In genomic region chr6:20922743-20923142, GRCh38 we compare ENCODE assay signal across 28 cellular contexts.
"Had no signal": no experiment of that assay in that cellular context is flagged by ENCODE, and none has a peak within 500 bp of the region (broad histone marks: within the 10 kb centered on the region; RNA-seq: fewer than 3 reads in every experiment).

No MANE protein-coding gene starts in this region.

- H3K36me3 Mint-ChIP-seq: neural progenitor cell; stimulated activated effector memory CD8-positive, alpha-beta T cell treated with anti-CD3 and anti-CD28 coated beads, Interleukin-12 subunit alpha, Interleukin-12 subunit beta, amount 100 ng/mL, for 72 hours had no signal

- DNase-seq: occipital lobe; ovary; posterior cingulate gyrus; psoas muscle; right cardiac atrium; right lobe of liver; sigmoid colon; small intestine; stimulated activated CD4-positive, alpha-beta T cell treated with anti-CD3 and anti-CD28 coated beads, Interleukin-15, amount 100 ng/mL, for 24 hours; stimulated activated CD4-positive, alpha-beta T cell treated with anti-CD3 and anti-CD28 coated beads, Interleukin-2, amount 100 ng/mL, for 24 hours; stimulated activated CD4-positive, alpha-beta T cell treated with anti-CD3 and anti-CD28 coated beads, Interleukin-2, amount 100 ng/mL, for 48 hours; stimulated activated CD4-positive, alpha-beta T cell treated with anti-CD3 and anti-CD28 coated beads, Interleukin-4, amount 100 ng/mL, for 24 hours; stimulated activated naive B cell treated with anti-CD40 and anti-IgM and Interleukin-4, amounts not matched to agents 10 μg/mL and 1 μg/mL and 100 μg/mL, for 72 hours; stimulated activated naive CD4-positive, alpha-beta T cell treated with Interleukin-2 at 50 U/mL for 16 hours; stomach; thyroid gland; trophoblast cell; upper lobe of left lung had no signal

- H2AFZ ChIP-seq: neural progenitor cell, parathyroid adenoma had no signal

- H3K4me3 ChIP-seq: neural progenitor cell, ovary, psoas muscle, right lobe of liver, sigmoid colon, stomach, thoracic aorta, thyroid gland, tibial nerve, upper lobe of left lung, vagina had no signal

- H3K4me1 ChIP-seq: parathyroid adenoma, psoas muscle, right lobe of liver, sigmoid colon, stomach, tibial nerve, upper lobe of left lung had no signal

- H3K9ac ChIP-seq: neural progenitor cell, parathyroid adenoma had no signal

- H3K27ac Mint-ChIP-seq: nephron; neural progenitor cell; progenitor cell of endocrine pancreas; stimulated activated effector memory CD8-positive, alpha-beta T cell treated with anti-CD3 and anti-CD28 coated beads, Interleukin-12 subunit alpha, Interleukin-12 subunit beta, amount 100 ng/mL, for 72 hours; stimulated activated naive B cell treated with anti-CD40 and anti-IgM and Interleukin-4, amounts not matched to agents 10 μg/mL and 1 μg/mL and 100 μg/mL, for 72 hours; stimulated activated naive CD8-positive, alpha-beta T cell treated with anti-CD3 and anti-CD28 coated beads, Interleukin-15, Interleukin-2, amounts not matched to agents 100 ng/mL and 50 ng/mL, for 24 hours had no signal

- H3K4me2 ChIP-seq: neural progenitor cell had no signal

- H3K9me3 Mint-ChIP-seq: nephron; neural progenitor cell; stimulated activated effector memory CD8-positive, alpha-beta T cell treated with anti-CD3 and anti-CD28 coated beads, Interleukin-12 subunit alpha, Interleukin-12 subunit beta, amount 100 ng/mL, for 72 hours; stimulated activated naive B cell treated with anti-CD40 and anti-IgM and Interleukin-4, amounts not matched to agents 10 μg/mL and 1 μg/mL and 100 μg/mL, for 72 hours; stimulated activated naive CD8-positive, alpha-beta T cell treated with anti-CD3 and anti-CD28 coated beads, Interleukin-15, Interleukin-2, amounts not matched to agents 100 ng/mL and 50 ng/mL, for 24 hours had no signal

- H3K36me3 ChIP-seq: neural progenitor cell, ovary, right lobe of liver, sigmoid colon, stomach, thoracic aorta, thyroid gland, tibial nerve, upper lobe of left lung, vagina had no signal

- FAIRE-seq: small intestine, urothelium cell line had no signal

- H3K9me3 ChIP-seq: ovary, psoas muscle, right lobe of liver, sigmoid colon, stomach, thoracic aorta, thyroid gland, tibial nerve, upper lobe of left lung, vagina had no signal

- H3K27ac ChIP-seq: neural progenitor cell, parathyroid adenoma, psoas muscle, right lobe of liver, sigmoid colon, stomach, thoracic aorta, thyroid gland, tibial nerve, upper lobe of left lung had no signal

- H3K27me3 Mint-ChIP-seq: progenitor cell of endocrine pancreas; stimulated activated naive B cell treated with anti-CD40 and anti-IgM and Interleukin-4, amounts not matched to agents 10 μg/mL and 1 μg/mL and 100 μg/mL, for 72 hours; stimulated activated naive CD8-positive, alpha-beta T cell treated with anti-CD3 and anti-CD28 coated beads, Interleukin-15, Interleukin-2, amounts not matched to agents 100 ng/mL and 50 ng/mL, for 24 hours had no signal

- H3K79me2 ChIP-seq: parathyroid adenoma had no signal

- H3K27me3 ChIP-seq: neural progenitor cell, ovary, right lobe of liver, sigmoid colon, stomach, thyroid gland, tibial nerve, upper lobe of left lung, vagina had no signal

- H3K4me3 Mint-ChIP-seq: nephron; neural progenitor cell; stimulated activated effector memory CD8-positive, alpha-beta T cell treated with anti-CD3 and anti-CD28 coated beads, Interleukin-12 subunit alpha, Interleukin-12 subunit beta, amount 100 ng/mL, for 72 hours; stimulated activated naive B cell treated with anti-CD40 and anti-IgM and Interleukin-4, amounts not matched to agents 10 μg/mL and 1 μg/mL and 100 μg/mL, for 72 hours; stimulated activated naive CD8-positive, alpha-beta T cell treated with anti-CD3 and anti-CD28 coated beads, Interleukin-15, Interleukin-2, amounts not matched to agents 100 ng/mL and 50 ng/mL, for 24 hours had no signal
